Comparison of ENCODE assay signal across 34 cellular contexts in genomic region chr21:46084709-46085108, GRCh38. TPM values are rescaled to one million over a fixed set of nuclear protein-coding genes. Genes with fewer than 3 reads are reported as not detected.
DNase-seq lines count a peak whose midpoint lies in the region; ATAC-seq and TF ChIP-seq lines count a peak whose summit lies in the region.
"Had no signal": no experiment of that assay in that cellular context is flagged by ENCODE, and none has a peak within 500 bp of the region (broad histone marks: within the 10 kb centered on the region; RNA-seq: fewer than 3 reads in every experiment).

No MANE protein-coding gene starts in this region.

- intact Hi-C loops in left ventricle myocardium superior (cut with micrococcal nuclease) = no loop called here
- intact Hi-C loops in left ventricle myocardium inferior (cut with micrococcal nuclease) = no loop called here
- intact Hi-C loops in dorsolateral prefrontal cortex (cut with DNase I) = no loop called here

- H3K27ac ChIP-seq in left ventricle myocardium inferior (replicated peaks) = no peak overlapping the region
- no peak overlapping the region for H3K27ac ChIP-seq in coronary artery
- H3K27ac ChIP-seq in dorsolateral prefrontal cortex = no peak overlapping the region
- H3K27ac ChIP-seq: epithelial cell of prostate, GM23248, pancreas, spleen had no signal

- H3K27me3 Mint-ChIP-seq in activated T-cell treated with anti-CD3 and anti-CD28 coated beads, Interleukin-2, amount 50 U/mL, for 4 hours (ENCODE audit: low read depth) = peaks cover 13% of the 10 kb centered on the region
- H3K27me3 Mint-ChIP-seq: activated naive CD8-positive, alpha-beta T cell treated with anti-CD3 and anti-CD28 coated beads for 36 hours; B cell; stimulated activated naive CD8-positive, alpha-beta T cell treated with anti-CD3 and anti-CD28 coated beads, Interleukin-15, Interleukin-2, amounts not matched to agents 100 ng/mL and 50 ng/mL, for 24 hours had no signal

- H3K4me1 ChIP-seq in left ventricle myocardium inferior = peaks cover 23% of the 10 kb centered on the region
- H3K4me1 ChIP-seq: pancreas had no signal

- H3K9me3 Mint-ChIP-seq in activated T-cell treated with anti-CD3 and anti-CD28 coated beads, Interleukin-2, amount 50 U/mL, for 4 hours = peaks cover 9% of the 10 kb centered on the region

- TF ChIP-seq CTCF in left ventricle myocardium inferior (IDR thresholded peaks at IDR 0.05; ENCODE audit: borderline replicate concordance) (no peak), coronary artery (IDR thresholded peaks at IDR 0.05) (no peak), dorsolateral prefrontal cortex (IDR thresholded peaks at IDR 0.05 in 54 of 56, conservative IDR thresholded peaks at IDR 0.05 in 2 of 56; ENCODE audit: low read depth in 1 of 56, partially characterized antibody in 56 of 56) (no peak)

- no peaks in the 10 kb centered on the region for H3K4me1 Mint-ChIP-seq in activated T-cell treated with anti-CD3 and anti-CD28 coated beads, Interleukin-2, amount 50 U/mL, for 4 hours (ENCODE audit: low read depth)
- H3K4me1 Mint-ChIP-seq: activated naive CD8-positive, alpha-beta T cell treated with anti-CD3 and anti-CD28 coated beads for 36 hours; B cell; CD4-positive, alpha-beta memory T cell had no signal

- H3K4me3 Mint-ChIP-seq in activated T-cell treated with anti-CD3 and anti-CD28 coated beads, Interleukin-2, amount 50 U/mL, for 4 hours = no peak overlapping the region
- H3K4me3 Mint-ChIP-seq: activated CD8-positive, alpha-beta T cell treated with anti-CD3 and anti-CD28 coated beads, Interleukin-2, amount 10 ng/mL, durations not matched to agents 7 days and 5 days; activated naive CD8-positive, alpha-beta T cell treated with anti-CD3 and anti-CD28 coated beads for 36 hours; B cell; CD4-positive, alpha-beta memory T cell; HFFc6; natural killer cell treated with Interleukin-12 subunit alpha and Interleukin-12 subunit beta and Interleukin-15 and Interleukin-18, amount 100 ng/mL, for 72 hours; stimulated activated naive CD8-positive, alpha-beta T cell treated with anti-CD3 and anti-CD28 coated beads, Interleukin-15, Interleukin-2, amounts not matched to agents 100 ng/mL and 50 ng/mL, for 24 hours; T-helper 2 cell treated with Interferon-gamma antibody and Interleukin-4, amounts not matched to agents 5 μg/mL and 100 μg/mL, for 36 hours had no signal

- H3K36me3 ChIP-seq in left ventricle myocardium inferior = no peaks in the 10 kb centered on the region
- H3K36me3 ChIP-seq: pancreas, spleen, uterus had no signal

- peak; percentile 76 for DNase-seq in left ventricle myocardium superior
- DNase-seq in left ventricle myocardium inferior = no peak
- DNase-seq in coronary artery (ENCODE audit: low spot score) = peak; percentile 55
- peak; percentile 74 for DNase-seq in mesenteric fat pad (ENCODE audit: low spot score)
- no peak for DNase-seq in dorsolateral prefrontal cortex
- DNase-seq in activated T-cell treated with anti-CD3 and anti-CD28 coated beads, Interleukin-2, amount 50 U/mL, for 4 hours = no peak
- DNase-seq: ACHN; activated CD8-positive, alpha-beta T cell treated with anti-CD3 and anti-CD28 coated beads, Interleukin-2, amount 10 ng/mL, durations not matched to agents 7 days and 5 days; activated gamma-delta T cell; activated naive CD8-positive, alpha-beta T cell treated with anti-CD3 and anti-CD28 coated beads for 36 hours; activated T-cell treated with anti-CD3 and anti-CD28 coated beads, Interleukin-2, amount 50 U/mL, for 1 hour; anterior cingulate cortex; CD4-positive, alpha-beta memory T cell; effector CD4-positive, alpha-beta T cell; glutamatergic neuron; GM23248; HFFc6; NCI-H1105 treated with DMSO at 0.1 percent for 48 hours; NCI-H187 treated with DMSO at 0.1 percent for 48 hours; NCI-H524 treated with DMSO at 0.1 percent for 48 hours; NK-92 treated with Interleukin-12 subunit alpha and Interleukin-12 subunit beta, amount 100 ng/mL, for 24 hours; retina; SIG-M5 had no signal

- H3K36me3 Mint-ChIP-seq in activated T-cell treated with anti-CD3 and anti-CD28 coated beads, Interleukin-2, amount 50 U/mL, for 4 hours (ENCODE audit: insufficient read depth) = peaks cover 2% of the 10 kb centered on the region
- H3K36me3 Mint-ChIP-seq: activated naive CD8-positive, alpha-beta T cell treated with anti-CD3 and anti-CD28 coated beads for 36 hours; CD4-positive, alpha-beta memory T cell had no signal

- ATAC-seq in left ventricle myocardium superior (peak; percentile 52), HG03571 (IDR thresholded peaks at IDR 0.05; ENCODE audit: unreplicated experiment) (no peak), HG02763 (IDR thresholded peaks at IDR 0.05; ENCODE audit: unreplicated experiment) (no peak)
- ATAC-seq in activated T-cell treated with anti-CD3 and anti-CD28 coated beads, Interleukin-2, amount 50 U/mL, for 4 hours = no peak
- ATAC-seq: activated CD8-positive, alpha-beta T cell treated with anti-CD3 and anti-CD28 coated beads, Interleukin-2, amount 10 ng/mL, durations not matched to agents 7 days and 5 days; pancreas had no signal

- H3K27me3 ChIP-seq in left ventricle myocardium inferior (ENCODE audit: low read depth) = peaks cover 11% of the 10 kb centered on the region
- peaks cover 0 to 32% (median 5%) of the 10 kb centered on the region in 45 donors for H3K27me3 ChIP-seq in dorsolateral prefrontal cortex
- H3K27me3 ChIP-seq: pancreas, uterus had no signal

- H3K4me3 ChIP-seq in left ventricle myocardium inferior (no peak overlapping the region), coronary artery (no peak overlapping the region), dorsolateral prefrontal cortex (no peak overlapping the region)
- H3K4me3 ChIP-seq: GM23248, K562, pancreas, spleen, uterus had no signal

- peaks cover 36% of the 10 kb centered on the region for H3K9me3 ChIP-seq in left ventricle myocardium inferior (replicated peaks)
- H3K9me3 ChIP-seq: pancreas, uterus had no signal

RNA-seq across cellular contexts. Expression of gene COL6A2, which starts 13.2 kb away (rescaled TPM):
- total RNA-seq in left ventricle myocardium superior = 196 TPM
- total RNA-seq in left ventricle myocardium inferior = 157 TPM
- 735 TPM for total RNA-seq in mesenteric fat pad
- total RNA-seq in dorsolateral prefrontal cortex = 10 to 100 TPM in 83 of 120 experiments, 1 to 10 TPM in 37; 4.3 to 57.2 (median 12.6) TPM
- total RNA-seq in activated T-cell treated with anti-CD3 and anti-CD28 coated beads, Interleukin-2, amount 50 U/mL, for 4 hours = 1 to 10 TPM; 4.8 to 7.7 (median 5.7) TPM

Comparison
In these comparisons a context has a peak if more than half of its experiments do, and no peak if none do; other contexts are left out.
1. DNase-seq: peak in left ventricle myocardium superior (single experiment), coronary artery (single experiment) and mesenteric fat pad (single experiment); none in left ventricle myocardium inferior (single experiment), dorsolateral prefrontal cortex (0 of 10) and activated T-cell treated with anti-CD3 and anti-CD28 coated beads, Interleukin-2, amount 50 U/mL, for 4 hours (single experiment).